ENCODE assay signal across 7 cellular contexts in genomic region chr12:15856097-15856982, GRCh38. TPM values are rescaled to one million over a fixed set of nuclear protein-coding genes. Genes with fewer than 3 reads are reported as not detected.
DNase-seq lines count a peak whose midpoint lies in the region; FAIRE-seq and TF ChIP-seq lines count a peak whose summit lies in the region.

No MANE protein-coding gene starts in this region.

- H3K27me3 ChIP-seq in DOHH2 (ENCODE audit: control insufficient read depth, low read length) (no peaks in the 10 kb centered on the region), trophoblast cell (ENCODE audit: insufficient read depth, low read length) (no peaks in the 10 kb centered on the region)

- H3F3A ChIP-seq in DOHH2 (ENCODE audit: control insufficient read depth, insufficient read depth), result no peaks in the 10 kb centered on the region

- H4K8ac ChIP-seq in trophoblast cell (ENCODE audit: low read depth, low read length), result no peak overlapping the region

- no peak overlapping the region for H3K27ac ChIP-seq in DOHH2 (ENCODE audit: low read depth, low read length)
- no peak overlapping the region for H3K27ac ChIP-seq in trophoblast cell (ENCODE audit: low read depth, low read length)

- peak; percentile 63 for TF ChIP-seq CTCF in DOHH2 (IDR thresholded peaks at IDR 0.05; ENCODE audit: low read depth, low read length, poor library complexity, severe bottlenecking)

- H3K9me2 ChIP-seq in DOHH2 (replicated peaks; ENCODE audit: control insufficient read depth, low read length), result no peaks in the 10 kb centered on the region

- H3K79me1 ChIP-seq in trophoblast cell (ENCODE audit: low read length), result no peaks in the 10 kb centered on the region

- no peak overlapping the region for H3K4ac ChIP-seq in trophoblast cell (ENCODE audit: low read depth, low read length)

- FAIRE-seq in H54 (lab: Jason Lieb, UNC), result peak; percentile 50

- no peak overlapping the region for H2AFZ ChIP-seq in trophoblast cell (ENCODE audit: insufficient read depth, low read length, poor library complexity)

- H2BK12ac ChIP-seq in trophoblast cell (ENCODE audit: low read length), result no peak overlapping the region

- TF ChIP-seq POLR2A in H54 (IDR thresholded peaks at IDR 0.05; ENCODE audit: low read depth, low read length), result no peak

- no peak overlapping the region for H2AK5ac ChIP-seq in trophoblast cell (ENCODE audit: low read length)

- WGBS in trophoblast cell (ENCODE audit: extremely low coverage, insufficient coverage, insufficient read length), result no CpG with 5 or more reads among the region's 8 CpGs

- H3K9me3 ChIP-seq in DOHH2 (ENCODE audit: control insufficient read depth, insufficient read depth, low read length) (no peaks in the 10 kb centered on the region), trophoblast cell (ENCODE audit: insufficient read depth, low read depth, low read length) (no peaks in the 10 kb centered on the region)

- H3K14ac ChIP-seq in trophoblast cell (ENCODE audit: low read length), result no peak overlapping the region

- H3K9ac ChIP-seq in trophoblast cell (ENCODE audit: low read length), result no peak overlapping the region

- H4K91ac ChIP-seq in trophoblast cell (ENCODE audit: low read depth, low read length), result no peak overlapping the region

- H2BK120ac ChIP-seq in trophoblast cell (ENCODE audit: insufficient read depth, low read length, poor library complexity), result no peak overlapping the region

- H3K4me1 ChIP-seq in DOHH2 (ENCODE audit: control insufficient read depth, low read length) (peaks cover 3% of the 10 kb centered on the region; the same call in 1 of the 2 replicates), trophoblast cell (ENCODE audit: control insufficient read depth in 1 of 2, insufficient read depth in 2 of 2, low read length in 2 of 2) (no peaks in the 10 kb centered on the region)

- H3K23ac ChIP-seq in trophoblast cell (ENCODE audit: low read length), result no peak overlapping the region

- H3K4me3 ChIP-seq in DOHH2 (ENCODE audit: low read length) (no peak overlapping the region), trophoblast cell (ENCODE audit: low read depth, low read length) (no peak overlapping the region)

- H3K4me2 ChIP-seq in DOHH2 (ENCODE audit: low read length), result no peak overlapping the region
- no peak overlapping the region for H3K4me2 ChIP-seq in trophoblast cell (ENCODE audit: low read length)

- no peak overlapping the region for H4K12ac ChIP-seq in trophoblast cell (ENCODE audit: low read depth, low read length)

- H3K79me2 ChIP-seq in DOHH2 (ENCODE audit: control insufficient read depth, low read length) (no peaks in the 10 kb centered on the region), trophoblast cell (ENCODE audit: control insufficient read depth, insufficient read depth, low read length, poor library complexity) (no peaks in the 10 kb centered on the region)

- H3K36me3 ChIP-seq in DOHH2 (ENCODE audit: control insufficient read depth, low read length) (no peaks in the 10 kb centered on the region), trophoblast cell (ENCODE audit: control insufficient read depth in 1 of 2, insufficient read depth in 2 of 2, low read length in 2 of 2) (no peaks in the 10 kb centered on the region)

- H3K18ac ChIP-seq in trophoblast cell (ENCODE audit: low read length), result no peak overlapping the region

- H4K20me1 ChIP-seq in DOHH2 (ENCODE audit: control insufficient read depth, insufficient read depth, low read depth, low read length), result no peaks in the 10 kb centered on the region

- no peak overlapping the region for H2BK5ac ChIP-seq in trophoblast cell (ENCODE audit: low read depth, low read length, poor library complexity)

- no peak for DNase-seq in H54 (ENCODE audit: insufficient read length, low spot score)
- peak; percentile 22 for DNase-seq in NCI-H446 treated with DMSO at 0.1 percent for 48 hours (lab: John Stamatoyannopoulos, UW)
- DNase-seq in activated CD8-positive, alpha-beta memory T cell treated with anti-CD3 and anti-CD28 coated beads, Interleukin-2, amount 50 U/mL, for 1 hour (ENCODE audit: extremely low read depth), result peak; percentile 13
- DNase-seq in foreskin melanocyte, result peak; percentile 50
- peak; percentile 62 to 88 for DNase-seq in trophoblast cell
- DNase-seq in OCI-M2 (lab: John Stamatoyannopoulos, UW; ENCODE audit: unreplicated experiment), result no peak

RNA-seq across cellular contexts. Expression of gene STRAP, which starts 25.8 kb away (rescaled TPM):
- polyA plus RNA-seq in trophoblast cell (2013), result 226 and 235 TPM in 2 replicates

RNA-seq across cellular contexts. Expression of gene DERA, which starts 54.8 kb away (rescaled TPM):
- 31.0 and 32.1 TPM in 2 replicates for polyA plus RNA-seq in trophoblast cell (2013)

Comparison
In these comparisons a context has a peak if more than half of its experiments do, and no peak if none do; other contexts are left out.
1. DNase-seq: peak in NCI-H446 treated with DMSO at 0.1 percent for 48 hours (single experiment), activated CD8-positive, alpha-beta memory T cell treated with anti-CD3 and anti-CD28 coated beads, Interleukin-2, amount 50 U/mL, for 1 hour (single experiment), foreskin melanocyte (single experiment) and trophoblast cell (2 of 2); none in H54 (single experiment) and OCI-M2 (single experiment).